1 cellular context compared by ENCODE assay signal in genomic region chr16:67901734-67902133, GRCh38.
TF ChIP-seq lines count a peak whose summit lies in the region.

No MANE protein-coding gene starts in this region.

TF ChIP-seq in HepG2, 621 proteins besides CTCF, POLR2A, EP300 and RAD21 (continues in another document):
- TF ChIP-seq ZNF496 (CRISPR knock-in tag; IDR thresholded peaks at IDR 0.05; ENCODE audit: insufficient replicate concordance), result no peak
- TF ChIP-seq ZUFSP (CRISPR knock-in tag; IDR thresholded peaks at IDR 0.05; ENCODE audit: borderline replicate concordance), result no peak
- no peak for TF ChIP-seq CENPBD1 (CRISPR knock-in tag; IDR thresholded peaks at IDR 0.05; ENCODE audit: borderline replicate concordance, low read depth)
- no peak for TF ChIP-seq NFKB2 (CRISPR knock-in tag; IDR thresholded peaks at IDR 0.05; ENCODE audit: borderline replicate concordance)
- 0 out of 2 replicates have a peak, but pooled peaks have one; percentile 41 for TF ChIP-seq ZNF784 (CRISPR knock-in tag; IDR thresholded peaks at IDR 0.05; ENCODE audit: borderline replicate concordance)
- 0 out of 2 replicates have a peak, but pooled peaks have one; percentile 39 for TF ChIP-seq SIX1 (CRISPR knock-in tag; IDR thresholded peaks at IDR 0.05; ENCODE audit: borderline replicate concordance)
- no peak for TF ChIP-seq TSC22D2 (CRISPR knock-in tag; IDR thresholded peaks at IDR 0.05; ENCODE audit: borderline replicate concordance)
- peak; percentile 22; the same call in 1 of the 2 replicates for TF ChIP-seq ZNF503 (CRISPR knock-in tag; IDR thresholded peaks at IDR 0.05)
- peak; percentile 30; the same call in 1 of the 2 replicates for TF ChIP-seq MTF1 (CRISPR knock-in tag; IDR thresholded peaks at IDR 0.05)
- 0 out of 2 replicates have a peak, but pooled peaks have one; percentile 21 for TF ChIP-seq CEBPG (CRISPR knock-in tag; IDR thresholded peaks at IDR 0.05)
- peak; percentile 20 for TF ChIP-seq ZNF18 (CRISPR knock-in tag; IDR thresholded peaks at IDR 0.05; ENCODE audit: insufficient replicate concordance)
- TF ChIP-seq SMAD3 (CRISPR knock-in tag; IDR thresholded peaks at IDR 0.05), result no peak
- peak; percentile 26; the same call in 1 of the 2 replicates for TF ChIP-seq MEF2D (CRISPR knock-in tag; IDR thresholded peaks at IDR 0.05)
- TF ChIP-seq ZSCAN5A (CRISPR knock-in tag; IDR thresholded peaks at IDR 0.05; ENCODE audit: borderline replicate concordance), result no peak
- TF ChIP-seq NFYB (CRISPR knock-in tag; IDR thresholded peaks at IDR 0.05), result no peak
- TF ChIP-seq HOXA3 (CRISPR knock-in tag; IDR thresholded peaks at IDR 0.05), result peak; percentile 34
- no peak for TF ChIP-seq IRF1 (CRISPR knock-in tag; IDR thresholded peaks at IDR 0.05; ENCODE audit: low read depth)
- TF ChIP-seq HDAC1 (CRISPR knock-in tag; IDR thresholded peaks at IDR 0.05), result peak; percentile 58; the same call in 1 of the 2 replicates
- no peak for TF ChIP-seq ZNF484 (CRISPR knock-in tag; IDR thresholded peaks at IDR 0.05; ENCODE audit: borderline replicate concordance, low read depth)
- no peak for TF ChIP-seq KIAA2018 (CRISPR knock-in tag; IDR thresholded peaks at IDR 0.05; ENCODE audit: borderline replicate concordance)
- peak; percentile 26; the same call in 1 of the 2 replicates for TF ChIP-seq ARID5B (CRISPR knock-in tag; IDR thresholded peaks at IDR 0.05)
- peak; percentile 99 for TF ChIP-seq ZNF121 (CRISPR knock-in tag; IDR thresholded peaks at IDR 0.05)
- peak; percentile 63; the same call in 1 of the 2 replicates for TF ChIP-seq ZBTB43 (CRISPR knock-in tag; conservative IDR thresholded peaks at IDR 0.05)
- no peak for TF ChIP-seq PPARG (CRISPR knock-in tag; conservative IDR thresholded peaks at IDR 0.05)
- no peak for TF ChIP-seq ARID2 (CRISPR knock-in tag; IDR thresholded peaks at IDR 0.05; ENCODE audit: borderline replicate concordance)
- peak; percentile 46; the same call in 1 of the 2 replicates for TF ChIP-seq RFXAP (CRISPR knock-in tag; IDR thresholded peaks at IDR 0.05; ENCODE audit: borderline replicate concordance)
- TF ChIP-seq ZNF841 (CRISPR knock-in tag; IDR thresholded peaks at IDR 0.05; ENCODE audit: borderline replicate concordance), result no peak
- TF ChIP-seq HNF4G (IDR thresholded peaks at IDR 0.05; ENCODE audit: borderline replicate concordance, low read depth, low read length), result peak; percentile 39; the same call in 1 of the 2 replicates
- TF ChIP-seq HNF4G (CRISPR knock-in tag; IDR thresholded peaks at IDR 0.05; ENCODE audit: borderline replicate concordance, low read depth), result no peak; the same call in 1 of the 2 replicates
- no peak for TF ChIP-seq SATB2 (CRISPR knock-in tag; IDR thresholded peaks at IDR 0.05)
